Comparison of ENCODE assay signal across 16 cellular contexts in genomic region chr3:71268462-71268999, GRCh38.
DNase-seq lines count a peak whose midpoint lies in the region; ATAC-seq and TF ChIP-seq lines count a peak whose summit lies in the region.
"Had no signal": no experiment of that assay in that cellular context is flagged by ENCODE, and none has a peak within 500 bp of the region (broad histone marks: within the 10 kb centered on the region; RNA-seq: fewer than 3 reads in every experiment).

No MANE protein-coding gene starts in this region.

- H3K4me3 ChIP-seq in CD8-positive, alpha-beta T cell (ENCODE audit: low read depth, low read length), result no peak overlapping the region
- H3K4me3 ChIP-seq in spleen (no peak overlapping the region), prostate gland (no peak overlapping the region)
- H3K4me3 ChIP-seq: SJCRH30 had no signal

- H3K27me3 ChIP-seq in CD8-positive, alpha-beta T cell (ENCODE audit: insufficient read depth, low read length), result no peaks in the 10 kb centered on the region
- H3K27me3 ChIP-seq in spleen (replicated peaks in 1 of 7) (no peaks in the 10 kb centered on the region), prostate gland (replicated peaks; ENCODE audit: insufficient read depth) (no peaks in the 10 kb centered on the region)
- H3K27me3 ChIP-seq: SJCRH30 had no signal

- CTCF ChIA-PET in CD8-positive, alpha-beta T cell (lab: Charles Lee), result interaction anchor here (1.3 to 1.5 kb wide), 2 partner anchors 17 to 74 kb away, joined by 3 to 4 read pairs; no protein-coding TSS in a partner anchor

- POLR2A ChIA-PET in CD8-positive, alpha-beta T cell (lab: Charles Lee), result no interaction called here

- H3K4me1 ChIP-seq in CD8-positive, alpha-beta T cell (ENCODE audit: insufficient read depth, low read length), result peaks cover 76% of the 10 kb centered on the region
- H3K4me1 ChIP-seq in spleen, result peaks cover 0 to 15% (median 0%) of the 10 kb centered on the region in 6 donors
- no peaks in the 10 kb centered on the region for H3K4me1 ChIP-seq in prostate gland (replicated peaks)
- H3K4me1 ChIP-seq: SJCRH30 had no signal

- no peaks in the 10 kb centered on the region for H3K9me3 Mint-ChIP-seq in activated T-cell treated with anti-CD3 and anti-CD28 coated beads, Interleukin-2, amount 50 U/mL, for 24 hours
- no peaks in the 10 kb centered on the region for H3K9me3 Mint-ChIP-seq in CD8-positive, alpha-beta T cell
- peaks cover 3% of the 10 kb centered on the region for H3K9me3 Mint-ChIP-seq in activated naive CD8-positive, alpha-beta T cell treated with anti-CD3 and anti-CD28 coated beads for 36 hours
- H3K9me3 Mint-ChIP-seq in progenitor cell of endocrine pancreas (ENCODE audit: low read depth), result no peaks in the 10 kb centered on the region

- 89 to 96% (median 91%) methylated on average over 5 of the region's 5 CpGs for WGBS in spleen, 5 donors
- WGBS in prostate gland, result 96% methylated on average over 5 of the region's 5 CpGs

- no peak for ATAC-seq in CD8-positive, alpha-beta T cell

- peaks cover 62% of the 10 kb centered on the region for H3K36me3 Mint-ChIP-seq in activated T-cell treated with anti-CD3 and anti-CD28 coated beads, Interleukin-2, amount 50 U/mL, for 24 hours (ENCODE audit: low read depth)
- peaks cover 47% of the 10 kb centered on the region for H3K36me3 Mint-ChIP-seq in CD8-positive, alpha-beta T cell
- H3K36me3 Mint-ChIP-seq in activated naive CD8-positive, alpha-beta T cell treated with anti-CD3 and anti-CD28 coated beads for 36 hours, result peaks cover 63% of the 10 kb centered on the region
- H3K36me3 Mint-ChIP-seq in progenitor cell of endocrine pancreas (ENCODE audit: insufficient read depth), result peaks cover 17% of the 10 kb centered on the region

- H3K9me3 ChIP-seq in CD8-positive, alpha-beta T cell (ENCODE audit: low read length), result no peaks in the 10 kb centered on the region
- H3K9me3 ChIP-seq in spleen (no peaks in the 10 kb centered on the region), prostate gland (no peaks in the 10 kb centered on the region)
- H3K9me3 ChIP-seq: SJCRH30 had no signal

- intact Hi-C loops in CD8-positive, alpha-beta T cell (cut with DNase I, micrococcal nuclease), result no loop called here
- intact Hi-C loops in spleen (cut with DNase I; ENCODE audit: low total_unique reads) (no loop called here), prostate gland (cut with DNase I) (no loop called here)

- TF ChIP-seq CTCF in CD8-positive, alpha-beta T cell (IDR thresholded peaks at IDR 0.05), result no peak
- TF ChIP-seq CTCF in progenitor cell of endocrine pancreas (IDR thresholded peaks at IDR 0.05; ENCODE audit: unreplicated experiment), result no peak
- no peak for TF ChIP-seq CTCF in spleen (IDR thresholded peaks at IDR 0.05 in 8 of 11, conservative IDR thresholded peaks at IDR 0.05 in 3 of 11)
- no peak for TF ChIP-seq CTCF in prostate gland (IDR thresholded peaks at IDR 0.05)

- no peak for TF ChIP-seq POLR2A in spleen (IDR thresholded peaks at IDR 0.05)
- no peak for TF ChIP-seq POLR2A in prostate gland (IDR thresholded peaks at IDR 0.05)

- H3K27ac ChIP-seq in CD8-positive, alpha-beta T cell (ENCODE audit: low read depth, low read length), result no peak overlapping the region
- H3K27ac ChIP-seq in spleen, result no peak overlapping the region
- no peak overlapping the region for H3K27ac ChIP-seq in prostate gland
- H3K27ac ChIP-seq: SJCRH30 had no signal

- no peak for DNase-seq in activated T-cell treated with anti-CD3 and anti-CD28 coated beads, Interleukin-2, amount 50 U/mL, for 24 hours
- no peak for DNase-seq in activated T-cell treated with anti-CD3 and anti-CD28 coated beads, Interleukin-2, amount 50 U/mL, for 48 hours
- no peak for DNase-seq in CD8-positive, alpha-beta T cell
- DNase-seq in activated naive CD8-positive, alpha-beta T cell treated with anti-CD3 and anti-CD28 coated beads for 36 hours, result no peak
- DNase-seq in progenitor cell of endocrine pancreas (ENCODE audit: low spot score, unreplicated experiment) (no peak), spleen (no peak), prostate gland (ENCODE audit: low spot score) (no peak)
- DNase-seq: 8988T, C1 segment of cervical spinal cord, Kasumi-1, NCI-H1694, NCI-H2081 treated with DMSO at 0.1 percent for 48 hours, NCI-H2171 treated with DMSO at 0.1 percent for 48 hours, NCI-H524 treated with DMSO at 0.1 percent for 48 hours, OCI-M1, SJCRH30 had no signal

- no peak overlapping the region for H3K4me3 Mint-ChIP-seq in activated T-cell treated with anti-CD3 and anti-CD28 coated beads, Interleukin-2, amount 50 U/mL, for 24 hours
- H3K4me3 Mint-ChIP-seq in CD8-positive, alpha-beta T cell, result no peak overlapping the region
- no peak overlapping the region for H3K4me3 Mint-ChIP-seq in activated naive CD8-positive, alpha-beta T cell treated with anti-CD3 and anti-CD28 coated beads for 36 hours
- H3K4me3 Mint-ChIP-seq in progenitor cell of endocrine pancreas (ENCODE audit: low read depth), result no peak overlapping the region

- peaks cover 82% of the 10 kb centered on the region for H3K4me1 Mint-ChIP-seq in activated T-cell treated with anti-CD3 and anti-CD28 coated beads, Interleukin-2, amount 50 U/mL, for 24 hours (ENCODE audit: low read depth)
- H3K4me1 Mint-ChIP-seq in CD8-positive, alpha-beta T cell (ENCODE audit: low read depth), result peaks cover 85% of the 10 kb centered on the region
- H3K4me1 Mint-ChIP-seq in activated naive CD8-positive, alpha-beta T cell treated with anti-CD3 and anti-CD28 coated beads for 36 hours, result peaks cover 80% of the 10 kb centered on the region
- H3K4me1 Mint-ChIP-seq in progenitor cell of endocrine pancreas (ENCODE audit: low read depth), result peaks cover 41% of the 10 kb centered on the region

- H3K36me3 ChIP-seq in CD8-positive, alpha-beta T cell (ENCODE audit: insufficient read depth, low read length), result peaks cover 5% of the 10 kb centered on the region
- H3K36me3 ChIP-seq in spleen (peaks cover 0 to 10% (median 0%) of the 10 kb centered on the region in 6 donors), prostate gland (no peaks in the 10 kb centered on the region)
- H3K36me3 ChIP-seq: SJCRH30 had no signal

- no peaks in the 10 kb centered on the region for H3K27me3 Mint-ChIP-seq in activated T-cell treated with anti-CD3 and anti-CD28 coated beads, Interleukin-2, amount 50 U/mL, for 24 hours
- H3K27me3 Mint-ChIP-seq in CD8-positive, alpha-beta T cell (ENCODE audit: low read depth), result no peaks in the 10 kb centered on the region
- no peaks in the 10 kb centered on the region for H3K27me3 Mint-ChIP-seq in activated naive CD8-positive, alpha-beta T cell treated with anti-CD3 and anti-CD28 coated beads for 36 hours
- no peaks in the 10 kb centered on the region for H3K27me3 Mint-ChIP-seq in progenitor cell of endocrine pancreas

- H3K27ac Mint-ChIP-seq in activated T-cell treated with anti-CD3 and anti-CD28 coated beads, Interleukin-2, amount 50 U/mL, for 24 hours, result peak overlapping the region; percentile 42
- H3K27ac Mint-ChIP-seq in CD8-positive, alpha-beta T cell, result peak overlapping the region; percentile 66
- H3K27ac Mint-ChIP-seq in activated naive CD8-positive, alpha-beta T cell treated with anti-CD3 and anti-CD28 coated beads for 36 hours, result peak overlapping the region; percentile 27
- peak overlapping the region; percentile 6 for H3K27ac Mint-ChIP-seq in progenitor cell of endocrine pancreas

Comparison
In these comparisons a context has a peak if more than half of its experiments do, and no peak if none do; other contexts are left out.
1. H3K27ac Mint-ChIP-seq: peak in every context shown above with its lines; median percentile 66 in CD8-positive, alpha-beta T cell; 42 in activated T-cell treated with anti-CD3 and anti-CD28 coated beads, Interleukin-2, amount 50 U/mL, for 24 hours; 27 in activated naive CD8-positive, alpha-beta T cell treated with anti-CD3 and anti-CD28 coated beads for 36 hours; 6 in progenitor cell of endocrine pancreas.